8 cellular contexts compared by ENCODE assay signal in genomic region chr7:138008588-138009349, GRCh38. TPM values are rescaled to one million over a fixed set of nuclear protein-coding genes. Genes with fewer than 3 reads are reported as not detected.
DNase-seq lines count a peak whose midpoint lies in the region; ATAC-seq and TF ChIP-seq lines count a peak whose summit lies in the region.

No MANE protein-coding gene starts in this region.

- H3K27ac ChIP-seq in ovary, result no peak overlapping the region

- no peaks in the 10 kb centered on the region for H3K36me3 Mint-ChIP-seq in activated naive CD4-positive, alpha-beta T cell treated with anti-CD3 and anti-CD28 coated beads for 36 hours (ENCODE audit: low read depth)

- no peaks in the 10 kb centered on the region for H3K36me3 ChIP-seq in ovary

- no peak for TF ChIP-seq POLR2A in ovary (IDR thresholded peaks at IDR 0.05)

- no peak overlapping the region for H3K27ac Mint-ChIP-seq in activated naive CD4-positive, alpha-beta T cell treated with anti-CD3 and anti-CD28 coated beads for 36 hours

- no peak for TF ChIP-seq EP300 in ovary (IDR thresholded peaks at IDR 0.05)

- ATAC-seq in HG02938 (IDR thresholded peaks at IDR 0.05; ENCODE audit: unreplicated experiment) (peak; percentile 49), GM19397 (IDR thresholded peaks at IDR 0.05; ENCODE audit: unreplicated experiment) (no peak)

- peaks cover 2% of the 10 kb centered on the region for H3K4me1 Mint-ChIP-seq in activated naive CD4-positive, alpha-beta T cell treated with anti-CD3 and anti-CD28 coated beads for 36 hours (ENCODE audit: low read depth)

- intact Hi-C loops in activated naive CD4-positive, alpha-beta T cell treated with anti-CD3 and anti-CD28 coated beads for 36 hours (cut with micrococcal nuclease), result loop anchor here (1.0 to 5.0 kb wide), 5 partner anchors 105 to 402 kb away; no protein-coding TSS in a partner anchor
- intact Hi-C loops in ovary (cut with DNase I), result loop anchor here in 3 of 4 donors (2.0 to 10.0 kb wide), 4 partner anchors 64 to 726 kb away; no protein-coding TSS in a partner anchor

- no peaks in the 10 kb centered on the region for H3K9me3 Mint-ChIP-seq in activated naive CD4-positive, alpha-beta T cell treated with anti-CD3 and anti-CD28 coated beads for 36 hours

- peak; percentile 46 for DNase-seq in activated naive CD4-positive, alpha-beta T cell treated with anti-CD3 and anti-CD28 coated beads for 36 hours
- no peak for DNase-seq in activated naive CD4-positive, alpha-beta T cell treated with anti-CD3 and anti-CD28 coated beads, Interleukin-2, amount 50 U/mL, for 16 hours
- peak; percentile 33 for DNase-seq in NCI-H446 treated with DMSO at 0.1 percent for 48 hours (lab: John Stamatoyannopoulos, UW)
- peak; percentile 20 for DNase-seq in activated T-cell treated with anti-CD3 and anti-CD28 coated beads for 24 hours (ENCODE audit: low read depth)
- DNase-seq in foreskin melanocyte, result peak; percentile 63
- peak in 1 of 5 donors; percentile 56 for DNase-seq in ovary

- no peaks in the 10 kb centered on the region for H3K4me1 ChIP-seq in ovary (ENCODE audit: insufficient read depth)

- H3K4me3 Mint-ChIP-seq in activated naive CD4-positive, alpha-beta T cell treated with anti-CD3 and anti-CD28 coated beads for 36 hours, result no peak overlapping the region

- peak; percentile 68 to 87 (median 85) for TF ChIP-seq CTCF in ovary (IDR thresholded peaks at IDR 0.05)

- no peaks in the 10 kb centered on the region for H3K9me3 ChIP-seq in ovary

- no peak overlapping the region for H3K4me3 ChIP-seq in ovary

- H3K27me3 Mint-ChIP-seq in activated naive CD4-positive, alpha-beta T cell treated with anti-CD3 and anti-CD28 coated beads for 36 hours (ENCODE audit: low read depth), result no peaks in the 10 kb centered on the region

- H3K27me3 ChIP-seq in ovary, result no peaks in the 10 kb centered on the region

- CTCF ChIA-PET in activated naive CD4-positive, alpha-beta T cell treated with anti-CD3 and anti-CD28 coated beads for 36 hours (lab: Charles Lee), result interaction anchor here (0.7 to 14.1 kb wide), 17 partner anchors 9 to 730 kb away, joined by 3 to 283 read pairs (median 4); no protein-coding TSS in a partner anchor

- WGBS in ovary, 3 donors, result 44 to 48% (median 45%) methylated on average over 17 of the region's 17 CpGs

RNA-seq across cellular contexts. Expression of gene CREB3L2, which starts 6.9 kb away (rescaled TPM):
- total RNA-seq in activated naive CD4-positive, alpha-beta T cell treated with anti-CD3 and anti-CD28 coated beads for 36 hours, result 10 to 100 TPM; 14.1 to 15.7 TPM
- total RNA-seq in ovary, result 100 to 1,000 TPM in 1 of 7 donors, 10 to 100 TPM in 6; 24.7 to 110 (median 89.6) TPM
- 10 to 100 TPM; 21.2 to 47.5 TPM for polyA plus RNA-seq in ovary
